In genomic region chr5:68245325-68245724, GRCh38 we compare ENCODE assay signal across 20 cellular contexts. TPM values are rescaled to one million over a fixed set of nuclear protein-coding genes. Genes with fewer than 3 reads are reported as not detected.
DNase-seq lines count a peak whose midpoint lies in the region; ATAC-seq and TF ChIP-seq lines count a peak whose summit lies in the region.
"Had no signal": no experiment of that assay in that cellular context is flagged by ENCODE, and none has a peak within 500 bp of the region (broad histone marks: within the 10 kb centered on the region; RNA-seq: fewer than 3 reads in every experiment).

No MANE protein-coding gene starts in this region.

- TF ChIP-seq CTCF in fibroblast of pulmonary artery (IDR thresholded peaks at IDR 0.05; ENCODE audit: low read length, missing control alignments) (no peak), GM23338 (conservative IDR thresholded peaks at IDR 0.05; ENCODE audit: low read depth in 2 of 2) (no peak)

- no peaks in the 10 kb centered on the region for H3F3A ChIP-seq in GM23338 (replicated peaks; ENCODE audit: low read depth)

- no peak overlapping the region for H3K4me3 Mint-ChIP-seq in GM23338
- H3K4me3 Mint-ChIP-seq: activated CD8-positive, alpha-beta T cell treated with anti-CD3 and anti-CD28 coated beads, Interleukin-2, amount 10 ng/mL, durations not matched to agents 7 days and 5 days; WTC11 had no signal

- H4K20me1 ChIP-seq in GM23338 (replicated peaks; ENCODE audit: insufficient read depth), result no peaks in the 10 kb centered on the region

- peaks cover 2% of the 10 kb centered on the region for H3K27me3 Mint-ChIP-seq in GM23338 (ENCODE audit: insufficient read depth, low read depth, poor library complexity)
- H3K27me3 Mint-ChIP-seq: CD4-positive, CD25-positive, alpha-beta regulatory T cell had no signal

- no peaks in the 10 kb centered on the region for H3K9me3 Mint-ChIP-seq in GM23338
- H3K9me3 Mint-ChIP-seq: CD4-positive, CD25-positive, alpha-beta regulatory T cell; WTC11 had no signal

- H3K4me3 ChIP-seq in fibroblast of pulmonary artery (replicated peaks; ENCODE audit: low read depth, low read length) (no peak overlapping the region), GM23338 (no peak overlapping the region)
- H3K4me3 ChIP-seq: adrenal gland, thyroid gland had no signal

- H3K27ac Mint-ChIP-seq in GM23338, result no peak overlapping the region
- H3K27ac Mint-ChIP-seq: activated CD8-positive, alpha-beta T cell treated with anti-CD3 and anti-CD28 coated beads, Interleukin-2, amount 10 ng/mL, durations not matched to agents 7 days and 5 days; WTC11 had no signal

- no peak overlapping the region for H3K4me2 ChIP-seq in GM23338

- H3K4me1 Mint-ChIP-seq in GM23338, result peaks cover 19% of the 10 kb centered on the region

- H3K9me2 ChIP-seq in GM23338 (ENCODE audit: insufficient read depth), result no peaks in the 10 kb centered on the region

- no peaks in the 10 kb centered on the region; the same call in 1 of the 2 replicates for H3K79me2 ChIP-seq in GM23338 (replicated peaks; ENCODE audit: insufficient read depth)

- no peak overlapping the region for H3K27ac ChIP-seq in GM23338 (ENCODE audit: low read depth)
- H3K27ac ChIP-seq: 22Rv1, thyroid gland had no signal

- ATAC-seq in GM23338, result no peak
- ATAC-seq: activated CD8-positive, alpha-beta T cell treated with anti-CD3 and anti-CD28 coated beads, Interleukin-2, amount 10 ng/mL, durations not matched to agents 7 days and 5 days; WTC11 had no signal

- H3K36me3 ChIP-seq in GM23338 (ENCODE audit: insufficient read depth), result no peaks in the 10 kb centered on the region
- H3K36me3 ChIP-seq: adrenal gland, thyroid gland had no signal

- H3K27me3 ChIP-seq in GM23338 (ENCODE audit: insufficient read depth), result no peaks in the 10 kb centered on the region
- H3K27me3 ChIP-seq: adrenal gland, thyroid gland had no signal

- no peaks in the 10 kb centered on the region for H3K36me3 Mint-ChIP-seq in GM23338 (ENCODE audit: low read depth)
- H3K36me3 Mint-ChIP-seq: WTC11 had no signal

- no peak overlapping the region for H2AFZ ChIP-seq in GM23338

- DNase-seq in NCI-H146 (lab: John Stamatoyannopoulos, UW), result peak; percentile 15
- no peak for DNase-seq in NCI-H146 treated with DMSO at 0.1 percent for 48 hours (lab: John Stamatoyannopoulos, UW; ENCODE audit: unreplicated experiment)
- DNase-seq in NCI-H748 treated with DMSO at 0.1 percent for 48 hours (lab: John Stamatoyannopoulos, UW), result peak; percentile 32
- peak; percentile 59 for DNase-seq in fibroblast of pulmonary artery (ENCODE audit: low read depth)
- peak; percentile 50 for DNase-seq in retina
- DNase-seq in GM23338 (ENCODE audit: low spot score), result no peak
- DNase-seq in AML-193 (lab: John Stamatoyannopoulos, UW), result no peak
- DNase-seq in medulla oblongata (ENCODE audit: extremely low spot score), result no peak
- DNase-seq: activated CD8-positive, alpha-beta T cell treated with anti-CD3 and anti-CD28 coated beads, Interleukin-2, amount 10 ng/mL, durations not matched to agents 7 days and 5 days; adrenal gland; CD4-positive, CD25-positive, alpha-beta regulatory T cell; midbrain; NCI-H2171; NK-92 treated with Interleukin-12 subunit alpha and Interleukin-12 subunit beta, amount 100 ng/mL, for 24 hours; occipital lobe; small intestine; T-helper 1 cell; thyroid gland had no signal

- H3K4me1 ChIP-seq in GM23338 (ENCODE audit: insufficient read depth), result peaks cover 15% of the 10 kb centered on the region

TF ChIP-seq in GM23338, 12 proteins besides CTCF, POLR2A, EP300 and RAD21 (continues in another document):
- TF ChIP-seq ZNF462 (CRISPR knock-in tag; IDR thresholded peaks at IDR 0.05) (no peak), POLR2AphosphoS5 (IDR thresholded peaks at IDR 0.05; ENCODE audit: low read depth) (no peak), CREB1 (CRISPR knock-in tag; IDR thresholded peaks at IDR 0.05; ENCODE audit: low read depth) (no peak), NANOG (IDR thresholded peaks at IDR 0.05; ENCODE audit: borderline replicate concordance) (no peak), ZNF114 (CRISPR knock-in tag; IDR thresholded peaks at IDR 0.05) (no peak), EZH2phosphoT487 (IDR thresholded peaks at IDR 0.05; ENCODE audit: unreplicated experiment) (no peak), STAT1 (IDR thresholded peaks at IDR 0.05; ENCODE audit: unreplicated experiment) (no peak), JUNB (IDR thresholded peaks at IDR 0.05; ENCODE audit: unreplicated experiment) (no peak), EZH2 (IDR thresholded peaks at IDR 0.05; ENCODE audit: low read depth, unreplicated experiment) (no peak), ZNF331 (CRISPR knock-in tag; IDR thresholded peaks at IDR 0.05; ENCODE audit: low read depth) (no peak)

RNA-seq across cellular contexts. Expression of gene PIK3R1, which starts 29.8 kb away (rescaled TPM):
- 9.8 and 25.4 TPM in 2 replicates for total RNA-seq in GM23338 (2014; rRNA removed; shearing (Covaris generic))
- polyA plus RNA-seq in GM23338 (2016; fragmentation: Nextera tagmentation; extraction: Ambion mirVana), result 3.4 and 5.9 TPM in 2 replicates

Comparison
In these comparisons a context has a peak if more than half of its experiments do, and no peak if none do; other contexts are left out.
1. DNase-seq: peak in NCI-H146 (single experiment), NCI-H748 treated with DMSO at 0.1 percent for 48 hours (single experiment), fibroblast of pulmonary artery (single experiment) and retina (single experiment); none in NCI-H146 treated with DMSO at 0.1 percent for 48 hours (single experiment), GM23338 (single experiment), AML-193 (0 of 2) and medulla oblongata (single experiment).